15 cellular contexts compared by ENCODE assay signal in genomic region chr2:157486596-157487270, GRCh38. TPM values are rescaled to one million over a fixed set of nuclear protein-coding genes. Genes with fewer than 3 reads are reported as not detected.
DNase-seq lines count a peak whose midpoint lies in the region; ATAC-seq, FAIRE-seq and TF ChIP-seq lines count a peak whose summit lies in the region.
"Had no signal": no experiment of that assay in that cellular context is flagged by ENCODE, and none has a peak within 500 bp of the region (broad histone marks: within the 10 kb centered on the region; RNA-seq: fewer than 3 reads in every experiment).

No MANE protein-coding gene starts in this region.

- intact Hi-C loops in activated T-helper 2 cell treated with anti-CD3 and anti-CD28 coated beads, Interferon-gamma antibody, Interleukin-2, Interleukin-4, amounts not matched to agents 10 μg/mL and 5 μg/mL and 100 μg/mL, durations not matched to agents 14 hours and 24 hours and 36 hours (cut with micrococcal nuclease): no loop called here
- intact Hi-C loops in left cardiac atrium (cut with DNase I): no loop called here

- H3K4me1 Mint-ChIP-seq in CD4-positive, CD25-positive, alpha-beta regulatory T cell: peaks cover 6 to 18% (median 12%) of the 10 kb centered on the region in 4 donors
- peaks cover 60% of the 10 kb centered on the region for H3K4me1 Mint-ChIP-seq in activated T-helper 2 cell treated with anti-CD3 and anti-CD28 coated beads, Interferon-gamma antibody, Interleukin-2, Interleukin-4, amounts not matched to agents 10 μg/mL and 5 μg/mL and 100 μg/mL, durations not matched to agents 14 hours and 24 hours and 36 hours (ENCODE audit: low read depth)

- no peaks in the 10 kb centered on the region for H3K27me3 ChIP-seq in CD4-positive, CD25-positive, alpha-beta regulatory T cell (ENCODE audit: control insufficient read depth, insufficient read depth, low read length)

- H3K27me3 Mint-ChIP-seq in CD4-positive, CD25-positive, alpha-beta regulatory T cell: no peaks in the 10 kb centered on the region
- no peaks in the 10 kb centered on the region for H3K27me3 Mint-ChIP-seq in activated T-helper 2 cell treated with anti-CD3 and anti-CD28 coated beads, Interferon-gamma antibody, Interleukin-2, Interleukin-4, amounts not matched to agents 10 μg/mL and 5 μg/mL and 100 μg/mL, durations not matched to agents 14 hours and 24 hours and 36 hours (ENCODE audit: low read depth)

- peak; percentile 82 for FAIRE-seq in GM12892 (lab: Jason Lieb, UNC)

- no peaks in the 10 kb centered on the region for H3K4me1 ChIP-seq in CD4-positive, CD25-positive, alpha-beta regulatory T cell (ENCODE audit: control insufficient read depth, insufficient read depth, low read length, poor library complexity, severe bottlenecking)
- H3K4me1 ChIP-seq: prostate gland had no signal

- no peaks in the 10 kb centered on the region for H3K9me3 Mint-ChIP-seq in CD4-positive, CD25-positive, alpha-beta regulatory T cell
- H3K9me3 Mint-ChIP-seq in activated T-helper 2 cell treated with anti-CD3 and anti-CD28 coated beads, Interferon-gamma antibody, Interleukin-2, Interleukin-4, amounts not matched to agents 10 μg/mL and 5 μg/mL and 100 μg/mL, durations not matched to agents 14 hours and 24 hours and 36 hours: peaks cover 4% of the 10 kb centered on the region
- H3K9me3 Mint-ChIP-seq: endodermal cell had no signal

- ATAC-seq in CD4-positive, CD25-positive, alpha-beta regulatory T cell (ENCODE audit: low read depth in 2 of 2): no peak
- ATAC-seq in GM18511 (IDR thresholded peaks at IDR 0.05; ENCODE audit: unreplicated experiment) (no peak), omental fat pad (ENCODE audit: low FRiP score) (no peak), left cardiac atrium (no peak)

- H3K27ac ChIP-seq in CD4-positive, CD25-positive, alpha-beta regulatory T cell (ENCODE audit: insufficient read depth, low read length, poor library complexity, severe bottlenecking): no peak overlapping the region
- H3K27ac ChIP-seq: prostate gland had no signal

- H3K27ac Mint-ChIP-seq in CD4-positive, CD25-positive, alpha-beta regulatory T cell: peak overlapping the region in 2 of 3 donors; percentile 21 to 29
- peak overlapping the region; percentile 5 for H3K27ac Mint-ChIP-seq in activated T-helper 2 cell treated with anti-CD3 and anti-CD28 coated beads, Interferon-gamma antibody, Interleukin-2, Interleukin-4, amounts not matched to agents 10 μg/mL and 5 μg/mL and 100 μg/mL, durations not matched to agents 14 hours and 24 hours and 36 hours
- H3K27ac Mint-ChIP-seq: endodermal cell had no signal

- no peak overlapping the region for H3K4me3 Mint-ChIP-seq in CD4-positive, CD25-positive, alpha-beta regulatory T cell
- H3K4me3 Mint-ChIP-seq in activated T-helper 2 cell treated with anti-CD3 and anti-CD28 coated beads, Interferon-gamma antibody, Interleukin-2, Interleukin-4, amounts not matched to agents 10 μg/mL and 5 μg/mL and 100 μg/mL, durations not matched to agents 14 hours and 24 hours and 36 hours (ENCODE audit: low read depth): peak overlapping the region; percentile 31
- H3K4me3 Mint-ChIP-seq: endodermal cell had no signal

- H3K36me3 Mint-ChIP-seq in CD4-positive, CD25-positive, alpha-beta regulatory T cell: no peaks in the 10 kb centered on the region
- H3K36me3 Mint-ChIP-seq in activated T-helper 2 cell treated with anti-CD3 and anti-CD28 coated beads, Interferon-gamma antibody, Interleukin-2, Interleukin-4, amounts not matched to agents 10 μg/mL and 5 μg/mL and 100 μg/mL, durations not matched to agents 14 hours and 24 hours and 36 hours (ENCODE audit: low read depth): peaks cover 3% of the 10 kb centered on the region

- TF ChIP-seq CTCF in omental fat pad (IDR thresholded peaks at IDR 0.05): no peak

- DNase-seq in CD4-positive, CD25-positive, alpha-beta regulatory T cell: no peak
- DNase-seq in GM12892 (ENCODE audit: insufficient read length): no peak
- no peak for DNase-seq in activated T-helper 2 cell treated with anti-CD3 and anti-CD28 coated beads, Interferon-gamma antibody, Interleukin-2, Interleukin-4, amounts not matched to agents 10 μg/mL and 5 μg/mL and 100 μg/mL, durations not matched to agents 14 hours and 24 hours and 36 hours (ENCODE audit: low spot score)
- DNase-seq in glomerular visceral epithelial cell (ENCODE audit: extremely low spot score): peak; percentile 17
- DNase-seq in NCI-H2107 treated with DMSO at 0.1 percent for 48 hours (lab: John Stamatoyannopoulos, UW; ENCODE audit: unreplicated experiment): no peak
- DNase-seq in omental fat pad (ENCODE audit: low spot score): no peak
- DNase-seq in left cardiac atrium: no peak
- DNase-seq: endodermal cell; NCI-H2171; Right ventricle myocardium superior; stimulated activated CD4-positive, alpha-beta T cell treated with anti-CD3 and anti-CD28 coated beads, Interleukin-12 subunit alpha, Interleukin-12 subunit beta, amount 100 ng/mL, for 4 hours; T-helper 9 cell had no signal

- no peaks in the 10 kb centered on the region for H3K9me3 ChIP-seq in CD4-positive, CD25-positive, alpha-beta regulatory T cell (ENCODE audit: control insufficient read depth in 2 of 2, low read length in 2 of 2)
- H3K9me3 ChIP-seq: prostate gland had no signal

- no peaks in the 10 kb centered on the region for H3K36me3 ChIP-seq in CD4-positive, CD25-positive, alpha-beta regulatory T cell (ENCODE audit: control insufficient read depth, insufficient read depth, low read length)
- H3K36me3 ChIP-seq: prostate gland had no signal

- H3K4me3 ChIP-seq in CD4-positive, CD25-positive, alpha-beta regulatory T cell (ENCODE audit: low read depth, low read length): no peak overlapping the region
- H3K4me3 ChIP-seq: prostate gland had no signal

- TF ChIP-seq POLR2A in GM12892 (IDR thresholded peaks at IDR 0.05; ENCODE audit: low read depth, low read length): no peak

RNA-seq across cellular contexts. Expression of gene CYTIP, which starts 42.8 kb away (rescaled TPM):
- 454 TPM for total RNA-seq in CD4-positive, CD25-positive, alpha-beta regulatory T cell
- polyA plus RNA-seq in CD4-positive, CD25-positive, alpha-beta regulatory T cell: 100 to 1,000 TPM; 123 to 205 (median 150) TPM
- 102 TPM for polyA plus RNA-seq in GM12892 (2012; ENCODE audit: missing spikeins)
- 199 and 206 TPM in 2 replicates for total RNA-seq in activated T-helper 2 cell treated with anti-CD3 and anti-CD28 coated beads, Interferon-gamma antibody, Interleukin-2, Interleukin-4, amounts not matched to agents 10 μg/mL and 5 μg/mL and 100 μg/mL, durations not matched to agents 14 hours and 24 hours and 36 hours
- total RNA-seq in omental fat pad (10 to 100 TPM; 13.4 to 26.1 (median 17.5) TPM), left cardiac atrium (1 to 10 TPM; 4.9 to 5.1 TPM)
- polyA plus RNA-seq: BJ had no signal
